ENCODE assay signal across 1 cellular context in the genomic region with DNA sequence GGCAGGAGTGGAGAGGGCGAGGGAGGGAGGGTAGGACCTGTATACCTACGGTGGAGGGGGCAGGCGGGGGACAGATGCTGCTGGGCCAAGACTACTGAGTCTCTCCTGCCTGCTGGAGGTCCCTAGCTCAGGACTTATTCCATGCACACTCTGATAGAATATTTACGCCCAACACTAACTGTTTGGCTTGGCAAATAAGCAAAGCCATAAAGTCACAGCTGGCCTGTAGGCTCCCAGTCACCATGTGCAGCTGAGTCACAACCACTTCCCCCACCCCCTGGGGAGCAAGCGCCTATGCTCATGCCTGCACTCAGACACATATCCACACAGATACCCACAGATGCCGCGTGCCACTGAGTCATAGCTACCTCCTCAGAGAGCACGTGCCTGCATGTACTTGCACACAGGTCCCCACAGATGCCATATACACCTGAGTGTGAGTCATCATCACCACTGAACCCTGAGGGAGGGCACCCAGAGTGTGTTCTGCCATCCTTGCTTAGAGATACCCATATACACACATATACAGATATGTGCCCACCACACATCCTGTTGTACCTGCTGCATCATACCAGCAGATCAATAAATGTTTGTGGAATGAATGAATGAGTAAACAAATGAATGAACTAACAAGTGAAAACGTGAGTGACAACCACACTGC.
TF ChIP-seq lines count a peak whose summit lies in the region.

No MANE protein-coding gene starts in this region.

TF ChIP-seq in A549, 52 proteins besides CTCF, POLR2A, EP300 and RAD21 (continued from another document):
- TF ChIP-seq, protein P1, sequence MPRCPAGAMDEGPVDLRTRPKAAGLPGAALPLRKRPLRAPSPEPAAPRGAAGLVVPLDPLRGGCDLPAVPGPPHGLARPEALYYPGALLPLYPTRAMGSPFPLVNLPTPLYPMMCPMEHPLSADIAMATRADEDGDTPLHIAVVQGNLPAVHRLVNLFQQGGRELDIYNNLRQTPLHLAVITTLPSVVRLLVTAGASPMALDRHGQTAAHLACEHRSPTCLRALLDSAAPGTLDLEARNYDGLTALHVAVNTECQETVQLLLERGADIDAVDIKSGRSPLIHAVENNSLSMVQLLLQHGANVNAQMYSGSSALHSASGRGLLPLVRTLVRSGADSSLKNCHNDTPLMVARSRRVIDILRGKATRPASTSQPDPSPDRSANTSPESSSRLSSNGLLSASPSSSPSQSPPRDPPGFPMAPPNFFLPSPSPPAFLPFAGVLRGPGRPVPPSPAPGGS (IDR thresholded peaks at IDR 0.05) = peak; percentile 85; the same call in 2 of the 3 replicates
- TF ChIP-seq ZNF302 (CRISPR knock-in tag; IDR thresholded peaks at IDR 0.05) = no peak
- peak in 1 of 2 experiments; percentile 49; a peak in 1 of 4 replicates for TF ChIP-seq CEBPB (IDR thresholded peaks at IDR 0.05)
- no peak for TF ChIP-seq POLR2AphosphoS2 (conservative IDR thresholded peaks at IDR 0.05; ENCODE audit: low read length)
- TF ChIP-seq, protein P2, sequence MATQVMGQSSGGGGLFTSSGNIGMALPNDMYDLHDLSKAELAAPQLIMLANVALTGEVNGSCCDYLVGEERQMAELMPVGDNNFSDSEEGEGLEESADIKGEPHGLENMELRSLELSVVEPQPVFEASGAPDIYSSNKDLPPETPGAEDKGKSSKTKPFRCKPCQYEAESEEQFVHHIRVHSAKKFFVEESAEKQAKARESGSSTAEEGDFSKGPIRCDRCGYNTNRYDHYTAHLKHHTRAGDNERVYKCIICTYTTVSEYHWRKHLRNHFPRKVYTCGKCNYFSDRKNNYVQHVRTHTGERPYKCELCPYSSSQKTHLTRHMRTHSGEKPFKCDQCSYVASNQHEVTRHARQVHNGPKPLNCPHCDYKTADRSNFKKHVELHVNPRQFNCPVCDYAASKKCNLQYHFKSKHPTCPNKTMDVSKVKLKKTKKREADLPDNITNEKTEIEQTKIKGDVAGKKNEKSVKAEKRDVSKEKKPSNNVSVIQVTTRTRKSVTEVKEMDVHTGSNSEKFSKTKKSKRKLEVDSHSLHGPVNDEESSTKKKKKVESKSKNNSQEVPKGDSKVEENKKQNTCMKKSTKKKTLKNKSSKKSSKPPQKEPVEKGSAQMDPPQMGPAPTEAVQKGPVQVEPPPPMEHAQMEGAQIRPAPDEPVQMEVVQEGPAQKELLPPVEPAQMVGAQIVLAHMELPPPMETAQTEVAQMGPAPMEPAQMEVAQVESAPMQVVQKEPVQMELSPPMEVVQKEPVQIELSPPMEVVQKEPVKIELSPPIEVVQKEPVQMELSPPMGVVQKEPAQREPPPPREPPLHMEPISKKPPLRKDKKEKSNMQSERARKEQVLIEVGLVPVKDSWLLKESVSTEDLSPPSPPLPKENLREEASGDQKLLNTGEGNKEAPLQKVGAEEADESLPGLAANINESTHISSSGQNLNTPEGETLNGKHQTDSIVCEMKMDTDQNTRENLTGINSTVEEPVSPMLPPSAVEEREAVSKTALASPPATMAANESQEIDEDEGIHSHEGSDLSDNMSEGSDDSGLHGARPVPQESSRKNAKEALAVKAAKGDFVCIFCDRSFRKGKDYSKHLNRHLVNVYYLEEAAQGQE (IDR thresholded peaks at IDR 0.05) = no peak
- TF ChIP-seq FOSL2 (IDR thresholded peaks at IDR 0.05) = peak; percentile 96
- peak; percentile 98 for TF ChIP-seq FOSL2 (CRISPR knock-in tag; IDR thresholded peaks at IDR 0.05)
- no peak for TF ChIP-seq TP53 (CRISPR knock-in tag; IDR thresholded peaks at IDR 0.05)
- TF ChIP-seq TFCP2L1 (CRISPR knock-in tag; IDR thresholded peaks at IDR 0.05) = no peak
- no peak for TF ChIP-seq CBX8 (IDR thresholded peaks at IDR 0.05)
